8 cellular contexts compared by ENCODE assay signal in genomic region chr5:36739751-36740221, GRCh38.
DNase-seq lines count a peak whose midpoint lies in the region; ATAC-seq and TF ChIP-seq lines count a peak whose summit lies in the region.

No MANE protein-coding gene starts in this region.

- H3K27me3 ChIP-seq in H7 (ENCODE audit: control insufficient read depth, insufficient read depth, low read length), result peaks cover 9% of the 10 kb centered on the region
- H3K27me3 ChIP-seq in adrenal gland, result no peaks in the 10 kb centered on the region

- DNase-seq in GDM1 (lab: John Stamatoyannopoulos, UW) (peak; percentile 69), H7 (peak; percentile 66), NCI-H1105 treated with DMSO at 0.1 percent for 48 hours (lab: John Stamatoyannopoulos, UW) (peak; percentile 79), SW480 (ENCODE audit: low spot score) (peak; percentile 56), adrenal gland (peak; percentile 61 to 91 (median 73)), hypothalamus (lab: John Stamatoyannopoulos, UW) (peak in 33 of 51 donors; percentile 1 to 74 (median 18)), smooth muscle cell of the brain vasculature (ENCODE audit: low read depth, low spot score) (peak; percentile 43)

- H3K9me3 ChIP-seq in adrenal gland (replicated peaks in 1 of 3), result no peaks in the 10 kb centered on the region

- H3K36me3 ChIP-seq in H7 (replicated peaks; ENCODE audit: control insufficient read depth, insufficient read depth, low read length) (no peaks in the 10 kb centered on the region), adrenal gland (replicated peaks in 1 of 2) (no peaks in the 10 kb centered on the region)

- WGBS in adrenal gland, 4 donors, result 13 to 25% (median 17%) methylated on average over 5 of the region's 5 CpGs

- no peak for ATAC-seq in HG02884 (IDR thresholded peaks at IDR 0.05; ENCODE audit: unreplicated experiment)

- no peak for TF ChIP-seq POLR2A in adrenal gland (IDR thresholded peaks at IDR 0.05)

- intact Hi-C loops in adrenal gland (cut with DNase I), result loop anchor here (5.0 to 10.0 kb wide), 4 partner anchors 128 to 273 kb away; partner anchors contain the start of gene NIPBL (in 2 of the 2)

- peak; percentile 64 to 84 (median 80) for TF ChIP-seq CTCF in adrenal gland (IDR thresholded peaks at IDR 0.05)

- no peak overlapping the region for H3K27ac ChIP-seq in adrenal gland

- H3K4me3 ChIP-seq in H7 (ENCODE audit: insufficient read depth, low read depth, low read length) (no peak overlapping the region), adrenal gland (no peak overlapping the region)

- peaks cover 8 to 12% of the 10 kb centered on the region in 2 donors for H3K4me1 ChIP-seq in adrenal gland (replicated peaks in 1 of 2)

Comparison
In these comparisons a context has a peak if more than half of its experiments do, and no peak if none do; other contexts are left out.
1. DNase-seq: peak in every context shown above with its lines; median percentile 79 in NCI-H1105 treated with DMSO at 0.1 percent for 48 hours; 73 in adrenal gland; 69 in GDM1; 66 in H7; 56 in SW480; 43 in smooth muscle cell of the brain vasculature; 18 in hypothalamus.